ENCODE assay signal across 18 cellular contexts in the genomic region with DNA sequence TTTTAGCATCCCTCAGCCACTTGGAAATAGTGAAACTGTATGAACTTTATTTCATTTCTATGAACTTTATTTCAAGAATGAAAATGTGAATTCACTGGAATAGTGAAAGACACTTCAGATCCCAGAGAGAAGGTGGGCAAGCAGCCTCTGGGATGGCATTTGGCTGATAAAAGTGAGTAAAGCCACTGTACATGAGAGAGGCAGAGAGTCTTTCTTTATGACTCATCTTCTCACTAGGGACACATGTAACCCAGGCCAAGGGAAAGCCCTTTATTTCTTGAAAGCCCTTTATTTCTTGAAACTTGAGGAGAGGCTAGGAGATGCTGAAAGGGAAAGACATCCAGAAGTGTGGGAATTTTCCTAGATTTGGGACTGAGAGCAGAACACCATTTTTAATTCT.
DNase-seq lines count a peak whose midpoint lies in the region; ATAC-seq, FAIRE-seq and TF ChIP-seq lines count a peak whose summit lies in the region.
"Had no signal": no experiment of that assay in that cellular context is flagged by ENCODE, and none has a peak within 500 bp of the region (broad histone marks: within the 10 kb centered on the region; RNA-seq: fewer than 3 reads in every experiment).

No MANE protein-coding gene starts in this region.

- no peak for TF ChIP-seq CTCF in fibroblast of the aortic adventitia (IDR thresholded peaks at IDR 0.05; ENCODE audit: insufficient read depth, low read length)

- peak; percentile 77 for ATAC-seq in GM18508 (IDR thresholded peaks at IDR 0.05; ENCODE audit: insufficient read depth, unreplicated experiment)
- ATAC-seq in HG02610 (IDR thresholded peaks at IDR 0.05; ENCODE audit: unreplicated experiment), result peak; percentile 76
- ATAC-seq: gastrocnemius medialis; naive thymus-derived CD8-positive, alpha-beta T cell had no signal

- no peak for TF ChIP-seq POLR2A in GM12891 (IDR thresholded peaks at IDR 0.05; ENCODE audit: low read depth, low read length)

- no peak overlapping the region for H3K4me3 ChIP-seq in fibroblast of the aortic adventitia (ENCODE audit: low read depth, low read length)
- H3K4me3 ChIP-seq: ascending aorta; BLaER1 treated with 17β-estradiol and CSF1 and Interleukin-3, amounts not matched to agents 10 nM and 100 nM; gastrocnemius medialis; right atrium auricular region; stomach had no signal

- DNase-seq in HT1080 (ENCODE audit: low read depth) (peak; percentile 65), fibroblast of the aortic adventitia (ENCODE audit: low read depth) (peak; percentile 15), GM12891 (ENCODE audit: insufficient read length, low spot score) (no peak), glomerular visceral epithelial cell (ENCODE audit: extremely low spot score) (no peak)
- no peak for DNase-seq in activated effector memory CD4-positive, alpha-beta T cell treated with anti-CD3 and anti-CD28 coated beads, Interleukin-2, amount 50 U/mL, for 16 hours
- DNase-seq in activated CD4-positive, CD25-positive, alpha-beta regulatory T cell (lab: John Stamatoyannopoulos, UW), result no peak
- DNase-seq: activated CD4-positive, alpha-beta T cell treated with anti-CD3 and anti-CD28 coated beads, Interleukin-2, amount 10 ng/mL, durations not matched to agents 24 days and 14 days; gastrocnemius medialis; H7; MM.1S; naive thymus-derived CD8-positive, alpha-beta T cell; NCI-H2227 treated with DMSO at 0.1 percent for 48 hours; stomach had no signal

- no peak for FAIRE-seq in GM12891 (lab: Jason Lieb, UNC)

TF ChIP-seq in GM12891, 5 proteins besides CTCF, POLR2A, EP300 and RAD21:
- no peak for TF ChIP-seq SPI1 (IDR thresholded peaks at IDR 0.05; ENCODE audit: low read depth, low read length)
- no peak for TF ChIP-seq POU2F2 (IDR thresholded peaks at IDR 0.05; ENCODE audit: low read depth, low read length)
- TF ChIP-seq PAX5 (IDR thresholded peaks at IDR 0.05; ENCODE audit: insufficient read depth, low read length, severe bottlenecking), result no peak
- no peak for TF ChIP-seq POLR2AphosphoS5 (IDR thresholded peaks at IDR 0.05; ENCODE audit: low read depth, low read length)
- no peak for TF ChIP-seq TAF1 (IDR thresholded peaks at IDR 0.05; ENCODE audit: low read depth, low read length)

Comparison
In these comparisons a context has a peak if more than half of its experiments do, and no peak if none do; other contexts are left out.
1. DNase-seq: peak in HT1080 (single experiment) and fibroblast of the aortic adventitia (single experiment); none in activated effector memory CD4-positive, alpha-beta T cell treated with anti-CD3 and anti-CD28 coated beads, Interleukin-2, amount 50 U/mL, for 16 hours (single experiment), activated CD4-positive, CD25-positive, alpha-beta regulatory T cell (0 of 4), GM12891 (single experiment) and glomerular visceral epithelial cell (single experiment).